Comparison of ENCODE assay signal across 8 cellular contexts in the genomic region with DNA sequence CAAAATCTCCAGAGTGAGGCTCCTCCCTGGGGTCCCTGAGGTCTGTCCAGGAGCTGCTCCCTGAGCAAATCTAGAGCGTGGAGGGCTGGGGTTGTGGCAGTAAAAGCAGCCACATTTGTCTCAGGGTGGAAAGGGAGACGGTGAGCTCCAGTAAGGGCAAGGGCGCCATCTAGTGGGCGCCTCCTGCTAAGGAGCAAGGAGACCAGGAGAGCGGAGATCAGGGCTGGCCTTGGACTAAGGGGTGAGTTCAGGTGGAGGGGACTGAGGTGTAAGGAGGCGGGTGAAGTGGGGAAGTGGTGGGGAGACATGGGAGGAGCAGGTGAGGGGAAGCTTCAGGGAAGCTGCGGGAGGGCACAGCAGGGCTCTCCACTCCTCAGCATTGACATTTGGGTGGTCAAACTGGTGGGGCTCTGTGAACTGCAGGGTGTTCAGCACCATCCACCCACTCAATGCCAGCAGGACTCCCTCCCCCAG. TPM values are rescaled to one million over a fixed set of nuclear protein-coding genes. Genes with fewer than 3 reads are reported as not detected.
DNase-seq lines count a peak whose midpoint lies in the region; ATAC-seq lines count a peak whose summit lies in the region.

No MANE protein-coding gene starts in this region.

- POLR2A ChIA-PET in activated CD4-positive, alpha-beta memory T cell treated with anti-CD3 and anti-CD28 coated beads for 36 hours (lab: Charles Lee) = interaction anchor here (1.0 to 1.1 kb wide), 2 partner anchors 16 to 25 kb away, joined by 3 to 4 read pairs; no protein-coding TSS in a partner anchor

- H3K4me3 Mint-ChIP-seq in CD4-positive, CD25-positive, alpha-beta regulatory T cell = peak overlapping the region in 3 of 4 donors; percentile 5 to 52 (median 16)
- H3K4me3 Mint-ChIP-seq in activated CD4-positive, alpha-beta memory T cell treated with anti-CD3 and anti-CD28 coated beads for 36 hours = no peak overlapping the region

- peaks cover 21% of the 10 kb centered on the region for H3K4me1 ChIP-seq in CD4-positive, CD25-positive, alpha-beta regulatory T cell (ENCODE audit: control insufficient read depth, insufficient read depth, low read length, poor library complexity, severe bottlenecking)

- peak overlapping the region; percentile 40 to 64 (median 63) for H3K27ac Mint-ChIP-seq in CD4-positive, CD25-positive, alpha-beta regulatory T cell
- H3K27ac Mint-ChIP-seq in activated CD4-positive, alpha-beta memory T cell treated with anti-CD3 and anti-CD28 coated beads for 36 hours = no peak overlapping the region

- intact Hi-C loops in activated CD4-positive, alpha-beta memory T cell treated with anti-CD3 and anti-CD28 coated beads for 36 hours (cut with micrococcal nuclease) = loop anchor here (1.0 to 2.0 kb wide), 3 partner anchors 26 to 121 kb away; no protein-coding TSS in a partner anchor

- no peak overlapping the region for H3K27ac ChIP-seq in CD4-positive, CD25-positive, alpha-beta regulatory T cell (ENCODE audit: insufficient read depth, low read length, poor library complexity, severe bottlenecking)

- H3K36me3 Mint-ChIP-seq in CD4-positive, CD25-positive, alpha-beta regulatory T cell = peaks cover 21% of the 10 kb centered on the region
- peaks cover 6% of the 10 kb centered on the region for H3K36me3 Mint-ChIP-seq in activated CD4-positive, alpha-beta memory T cell treated with anti-CD3 and anti-CD28 coated beads for 36 hours

- peaks cover 15 to 68% (median 33%) of the 10 kb centered on the region in 4 donors for H3K4me1 Mint-ChIP-seq in CD4-positive, CD25-positive, alpha-beta regulatory T cell
- H3K4me1 Mint-ChIP-seq in activated CD4-positive, alpha-beta memory T cell treated with anti-CD3 and anti-CD28 coated beads for 36 hours (ENCODE audit: low read depth) = peaks cover 43% of the 10 kb centered on the region

- H3K27me3 Mint-ChIP-seq in CD4-positive, CD25-positive, alpha-beta regulatory T cell = no peaks in the 10 kb centered on the region
- H3K27me3 Mint-ChIP-seq in activated CD4-positive, alpha-beta memory T cell treated with anti-CD3 and anti-CD28 coated beads for 36 hours = no peaks in the 10 kb centered on the region

- no peaks in the 10 kb centered on the region for H3K9me3 Mint-ChIP-seq in CD4-positive, CD25-positive, alpha-beta regulatory T cell
- no peaks in the 10 kb centered on the region for H3K9me3 Mint-ChIP-seq in activated CD4-positive, alpha-beta memory T cell treated with anti-CD3 and anti-CD28 coated beads for 36 hours

- CTCF ChIA-PET in activated CD4-positive, alpha-beta memory T cell treated with anti-CD3 and anti-CD28 coated beads for 36 hours (lab: Charles Lee) = interaction anchor here (0.6 to 17.6 kb wide), 24 partner anchors 8 to 218 kb away, joined by 3 to 281 read pairs (median 4); a partner anchor contains a TSS

- peak; percentile 93 to 94 for ATAC-seq in CD4-positive, CD25-positive, alpha-beta regulatory T cell (ENCODE audit: low read depth in 2 of 2)
- peak; percentile 67 for ATAC-seq in HG03135 (IDR thresholded peaks at IDR 0.05; ENCODE audit: unreplicated experiment)
- no peak for ATAC-seq in GM21367 (IDR thresholded peaks at IDR 0.05; ENCODE audit: unreplicated experiment)

- no peaks in the 10 kb centered on the region for H3K9me3 ChIP-seq in CD4-positive, CD25-positive, alpha-beta regulatory T cell (ENCODE audit: control insufficient read depth in 2 of 2, low read length in 2 of 2)

- no peak overlapping the region for H3K4me3 ChIP-seq in CD4-positive, CD25-positive, alpha-beta regulatory T cell (ENCODE audit: low read depth, low read length)

- DNase-seq in CD4-positive, CD25-positive, alpha-beta regulatory T cell = peak; percentile 72 to 85 (median 83)
- peak; percentile 46 for DNase-seq in NCI-H774 (lab: John Stamatoyannopoulos, UW)
- peak; percentile 90 for DNase-seq in activated CD4-positive, alpha-beta memory T cell treated with anti-CD3 and anti-CD28 coated beads for 36 hours
- DNase-seq in effector CD8-positive, alpha-beta T cell (lab: John Stamatoyannopoulos, UW) = peak; percentile 79
- peak; percentile 55 for DNase-seq in midbrain (lab: John Stamatoyannopoulos, UW)
- DNase-seq in stimulated activated CD8-positive, alpha-beta memory T cell treated with anti-CD3 and anti-CD28 coated beads, Interleukin-2, amount 100 ng/mL, for 48 hours (ENCODE audit: low read depth in 2 of 2) = peak; percentile 75 to 78

- peaks cover 31% of the 10 kb centered on the region for H3K36me3 ChIP-seq in CD4-positive, CD25-positive, alpha-beta regulatory T cell (ENCODE audit: control insufficient read depth, insufficient read depth, low read length)

- H3K27me3 ChIP-seq in CD4-positive, CD25-positive, alpha-beta regulatory T cell (ENCODE audit: control insufficient read depth, insufficient read depth, low read length) = no peaks in the 10 kb centered on the region

RNA-seq across cellular contexts. Expression of a gene that starts 5.3 kb away (rescaled TPM):
- 43.8 TPM for total RNA-seq in CD4-positive, CD25-positive, alpha-beta regulatory T cell
- polyA plus RNA-seq in CD4-positive, CD25-positive, alpha-beta regulatory T cell = 10 to 100 TPM; 39.1 to 58.6 (median 46.7) TPM
- total RNA-seq in activated CD4-positive, alpha-beta memory T cell treated with anti-CD3 and anti-CD28 coated beads for 36 hours = 10 to 100 TPM; 40.8 to 40.9 TPM

RNA-seq across cellular contexts. Expression of a gene that starts 56.2 kb away (rescaled TPM):
- 16.1 TPM for total RNA-seq in CD4-positive, CD25-positive, alpha-beta regulatory T cell
- 10 to 100 TPM; 24.4 to 50.2 (median 36.5) TPM for polyA plus RNA-seq in CD4-positive, CD25-positive, alpha-beta regulatory T cell
- total RNA-seq in activated CD4-positive, alpha-beta memory T cell treated with anti-CD3 and anti-CD28 coated beads for 36 hours = not detected

Comparison
In these comparisons a context has a peak if more than half of its experiments do, and no peak if none do; other contexts are left out.
1. RNA of a gene that starts 56.2 kb away (total RNA-seq): 16.1 TPM in CD4-positive, CD25-positive, alpha-beta regulatory T cell (single experiment); not detected in activated CD4-positive, alpha-beta memory T cell treated with anti-CD3 and anti-CD28 coated beads for 36 hours; every median in the first group is over 10 times any median in the second.
2. Peak in every context shown above with its lines, with median percentiles within 50 percentile points of each other: DNase-seq.